15 cellular contexts compared by ENCODE assay signal in genomic region chr17:82915010-82915696, GRCh38.
DNase-seq lines count a peak whose midpoint lies in the region; ATAC-seq, FAIRE-seq and TF ChIP-seq lines count a peak whose summit lies in the region.
"Had no signal": no experiment of that assay in that cellular context is flagged by ENCODE, and none has a peak within 500 bp of the region (broad histone marks: within the 10 kb centered on the region; RNA-seq: fewer than 3 reads in every experiment).

No MANE protein-coding gene starts in this region.

- H3K9me3 Mint-ChIP-seq in activated B cell treated with CpG ODN at 0.5 μM for 24 hours = no peaks in the 10 kb centered on the region
- H3K9me3 Mint-ChIP-seq: activated T-helper 1 cell treated with anti-CD3 and anti-CD28 coated beads, Interleukin-12 subunit alpha, Interleukin-12 subunit beta, Interleukin-2, Interleukin-4 antibody, amounts not matched to agents 30 ng/mL and 10 ng/mL and 1 ng/mL, durations not matched to agents 14 hours and 24 hours and 36 hours; CD4-positive, CD25-positive, alpha-beta regulatory T cell had no signal

- no peaks in the 10 kb centered on the region for H3K9me3 ChIP-seq in kidney (ENCODE audit: control insufficient read depth in 1 of 2, low read length in 2 of 2)
- H3K9me3 ChIP-seq: gastrocnemius medialis had no signal

- peak overlapping the region; percentile 27 for H3K27ac Mint-ChIP-seq in activated B cell treated with CpG ODN at 0.5 μM for 24 hours
- H3K27ac Mint-ChIP-seq: activated T-helper 1 cell treated with anti-CD3 and anti-CD28 coated beads, Interleukin-12 subunit alpha, Interleukin-12 subunit beta, Interleukin-2, Interleukin-4 antibody, amounts not matched to agents 30 ng/mL and 10 ng/mL and 1 ng/mL, durations not matched to agents 14 hours and 24 hours and 36 hours had no signal

- POLR2A ChIA-PET in activated B cell treated with CpG ODN at 0.5 μM for 24 hours (lab: Charles Lee) = interaction anchor here (0.7 to 1.8 kb wide), 5 partner anchors 37 to 284 kb away, joined by 3 to 7 read pairs (median 5); partner anchors contain the start of gene METRNL

- no peaks in the 10 kb centered on the region for H3K27me3 Mint-ChIP-seq in activated B cell treated with CpG ODN at 0.5 μM for 24 hours
- H3K27me3 Mint-ChIP-seq: CD4-positive, CD25-positive, alpha-beta regulatory T cell had no signal

- H3K4me3 ChIP-seq in kidney (ENCODE audit: low read length in 2 of 2) = no peak overlapping the region
- H3K4me3 ChIP-seq: gastrocnemius medialis had no signal

- no peaks in the 10 kb centered on the region for H3K4me1 ChIP-seq in kidney (ENCODE audit: control insufficient read depth in 1 of 2, insufficient read depth in 1 of 2, low read depth in 1 of 2, low read length in 2 of 2)

- peak; percentile 66 for ATAC-seq in activated B cell treated with CpG ODN at 0.5 μM for 24 hours (ENCODE audit: low read depth)

- TF ChIP-seq CTCF in AG09319 (IDR thresholded peaks at IDR 0.05; ENCODE audit: low read depth, low read length) = peak; percentile 5
- TF ChIP-seq CTCF in activated B cell treated with CpG ODN at 0.5 μM for 24 hours (IDR thresholded peaks at IDR 0.05) = no peak
- TF ChIP-seq CTCF in kidney (IDR thresholded peaks at IDR 0.05; ENCODE audit: borderline replicate concordance, extremely low read depth, insufficient read depth) = no peak
- TF ChIP-seq CTCF in GM13976 (IDR thresholded peaks at IDR 0.05; ENCODE audit: borderline replicate concordance, control extremely low read depth, extremely low read depth, insufficient read depth, missing control alignments) = no peak

- no peak overlapping the region for H3K9ac ChIP-seq in kidney (ENCODE audit: low read length in 2 of 2)

- peaks cover 0 to 4% of the 10 kb centered on the region in 2 donors for H3K36me3 ChIP-seq in kidney (ENCODE audit: control insufficient read depth in 1 of 2, insufficient read depth in 2 of 2, low read length in 2 of 2)
- H3K36me3 ChIP-seq: gastrocnemius medialis had no signal

- in situ Hi-C loops in GM13976 (cut with MboI; ENCODE audit: low sequenced_read_pairs, unreplicated experiment) = no loop called here

- TF ChIP-seq POLR2A in GM12892 (IDR thresholded peaks at IDR 0.05; ENCODE audit: low read depth, low read length) = no peak

- H3K27ac ChIP-seq in kidney (ENCODE audit: low read depth in 2 of 2, low read length in 2 of 2) = no peak overlapping the region

- H3K4me3 Mint-ChIP-seq in activated B cell treated with CpG ODN at 0.5 μM for 24 hours = peak overlapping the region; percentile 77
- H3K4me3 Mint-ChIP-seq: activated T-helper 1 cell treated with anti-CD3 and anti-CD28 coated beads, Interleukin-12 subunit alpha, Interleukin-12 subunit beta, Interleukin-2, Interleukin-4 antibody, amounts not matched to agents 30 ng/mL and 10 ng/mL and 1 ng/mL, durations not matched to agents 14 hours and 24 hours and 36 hours; CD4-positive, CD25-positive, alpha-beta regulatory T cell had no signal

- H3K36me3 Mint-ChIP-seq in activated B cell treated with CpG ODN at 0.5 μM for 24 hours (ENCODE audit: low read depth) = peaks cover 10% of the 10 kb centered on the region

- intact Hi-C loops in activated B cell treated with CpG ODN at 0.5 μM for 24 hours (cut with micrococcal nuclease) = loop anchor here (2.0 kb wide), 1 partner anchor 44 kb away; no protein-coding TSS in a partner anchor
- intact Hi-C loops in kidney (cut with DNase I) = loop anchor here (10.0 kb wide), 1 partner anchor 110 kb away; no protein-coding TSS in a partner anchor

- H3K4me1 Mint-ChIP-seq in activated B cell treated with CpG ODN at 0.5 μM for 24 hours = peaks cover 41% of the 10 kb centered on the region

- peak; percentile 27 for FAIRE-seq in GM12892 (lab: Jason Lieb, UNC)
- FAIRE-seq in kidney (lab: Jason Lieb, UNC) = no peak

- DNase-seq in AG09319 (ENCODE audit: extremely low read depth, low read depth) (no peak), GM12892 (ENCODE audit: insufficient read length) (no peak), activated B cell treated with CpG ODN at 0.5 μM for 24 hours (no peak), kidney (peak; percentile 36), GM13976 (ENCODE audit: low spot score) (no peak), inferior parietal cortex (ENCODE audit: extremely low spot score) (no peak), NCI-H1417 (lab: John Stamatoyannopoulos, UW) (no peak)
- no peak for DNase-seq in stimulated activated naive CD4-positive, alpha-beta T cell (lab: John Stamatoyannopoulos, UW)
- DNase-seq: activated CD4-positive, alpha-beta T cell treated with anti-CD3 and anti-CD28 coated beads for 4 hours; CD4-positive, CD25-positive, alpha-beta regulatory T cell; NCI-H2107; stimulated activated CD4-positive, alpha-beta T cell treated with anti-CD3 and anti-CD28 coated beads, Interleukin-4, amount 100 ng/mL, for 1 hour; stimulated activated naive CD4-positive, alpha-beta T cell treated with Interleukin-2 at 50 U/mL for 16 hours had no signal

- CTCF ChIA-PET in activated B cell treated with CpG ODN at 0.5 μM for 24 hours (lab: Charles Lee) = interaction anchor here (0.9 to 5.8 kb wide), 8 partner anchors 39 to 139 kb away, joined by 3 to 49 read pairs (median 7); no protein-coding TSS in a partner anchor
